1 cellular context compared by ENCODE assay signal in the genomic region with DNA sequence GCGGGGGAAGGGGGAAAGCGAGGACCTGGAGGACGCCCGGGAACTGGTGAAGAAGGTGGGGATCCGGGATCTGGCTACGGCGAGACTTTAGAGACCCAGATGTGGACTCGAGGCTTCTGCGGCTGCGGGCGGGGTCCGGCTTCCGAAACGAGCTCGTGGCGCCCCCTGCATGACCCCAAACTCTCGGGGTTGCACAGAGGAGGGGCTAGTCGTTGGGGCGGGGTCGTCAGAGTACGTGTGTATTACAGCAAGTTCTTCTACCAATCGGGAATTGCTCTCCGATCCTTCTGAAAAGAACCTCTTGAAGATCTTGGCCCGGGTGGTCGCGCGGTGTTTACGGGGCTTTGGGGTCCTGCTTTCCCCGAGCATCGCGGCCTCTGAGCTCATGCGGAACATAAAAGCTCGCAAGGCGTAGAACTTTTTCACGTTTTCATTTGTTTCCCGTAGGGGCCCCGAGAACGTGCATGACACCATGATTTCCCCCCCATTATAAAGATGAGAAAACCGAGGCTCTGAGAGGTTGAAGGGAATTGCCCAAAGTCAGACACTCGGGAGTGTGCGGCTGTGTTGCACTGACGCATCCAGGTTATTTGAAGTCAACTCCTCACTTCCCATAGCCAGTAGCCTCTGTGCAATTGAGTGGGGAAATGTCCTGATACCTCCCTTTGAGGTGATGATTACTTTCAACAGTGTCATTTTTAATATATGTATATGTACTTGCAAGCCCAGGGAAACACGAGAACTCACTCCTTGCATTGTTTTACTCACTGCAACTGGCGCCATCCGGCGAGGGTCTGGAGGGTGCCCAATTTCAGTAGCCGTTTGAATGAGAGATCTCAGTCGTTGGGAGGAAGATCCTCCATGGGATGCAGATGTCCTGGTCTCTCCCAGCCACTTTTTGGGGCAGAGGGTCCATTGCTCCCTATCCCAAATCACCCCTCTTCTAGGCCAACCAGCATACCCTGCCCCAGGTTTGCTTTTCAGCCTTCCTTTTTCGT.
TF ChIP-seq lines count a peak whose summit lies in the region.

BEND4 (minus strand) TSS at position 149 of the 998 bp plus-strand sequence. CDS start 512 bp downstream, outside the sequence.

TF ChIP-seq in HEK293, 187 proteins besides CTCF, POLR2A, EP300 and RAD21 (continued from another document):
- TF ChIP-seq, protein P1, sequence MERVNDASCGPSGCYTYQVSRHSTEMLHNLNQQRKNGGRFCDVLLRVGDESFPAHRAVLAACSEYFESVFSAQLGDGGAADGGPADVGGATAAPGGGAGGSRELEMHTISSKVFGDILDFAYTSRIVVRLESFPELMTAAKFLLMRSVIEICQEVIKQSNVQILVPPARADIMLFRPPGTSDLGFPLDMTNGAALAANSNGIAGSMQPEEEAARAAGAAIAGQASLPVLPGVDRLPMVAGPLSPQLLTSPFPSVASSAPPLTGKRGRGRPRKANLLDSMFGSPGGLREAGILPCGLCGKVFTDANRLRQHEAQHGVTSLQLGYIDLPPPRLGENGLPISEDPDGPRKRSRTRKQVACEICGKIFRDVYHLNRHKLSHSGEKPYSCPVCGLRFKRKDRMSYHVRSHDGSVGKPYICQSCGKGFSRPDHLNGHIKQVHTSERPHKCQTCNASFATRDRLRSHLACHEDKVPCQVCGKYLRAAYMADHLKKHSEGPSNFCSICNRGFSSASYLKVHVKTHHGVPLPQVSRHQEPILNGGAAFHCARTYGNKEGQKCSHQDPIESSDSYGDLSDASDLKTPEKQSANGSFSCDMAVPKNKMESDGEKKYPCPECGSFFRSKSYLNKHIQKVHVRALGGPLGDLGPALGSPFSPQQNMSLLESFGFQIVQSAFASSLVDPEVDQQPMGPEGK (tag by site-specific recombination; IDR thresholded peaks at IDR 0.05) = peak; percentile 27; the same call in 1 of the 2 replicates
- TF ChIP-seq ZNF654 (tag by site-specific recombination; IDR thresholded peaks at IDR 0.05; ENCODE audit: low read depth) = no peak
- TF ChIP-seq ZNF335 (tag by site-specific recombination; conservative IDR thresholded peaks at IDR 0.05) = peak; percentile 80
- no peak for TF ChIP-seq ZNF76 (tag by site-specific recombination; IDR thresholded peaks at IDR 0.05; ENCODE audit: borderline replicate concordance, low read depth)
- TF ChIP-seq ZEB2 (tag by site-specific recombination; IDR thresholded peaks at IDR 0.05) = 0 out of 2 replicates have a peak, but pooled peaks have one; percentile 20
- 0 out of 2 replicates have a peak, but pooled peaks have one; percentile 25 for TF ChIP-seq KLF16 (tag by site-specific recombination; IDR thresholded peaks at IDR 0.05)
